In the genomic region with DNA sequence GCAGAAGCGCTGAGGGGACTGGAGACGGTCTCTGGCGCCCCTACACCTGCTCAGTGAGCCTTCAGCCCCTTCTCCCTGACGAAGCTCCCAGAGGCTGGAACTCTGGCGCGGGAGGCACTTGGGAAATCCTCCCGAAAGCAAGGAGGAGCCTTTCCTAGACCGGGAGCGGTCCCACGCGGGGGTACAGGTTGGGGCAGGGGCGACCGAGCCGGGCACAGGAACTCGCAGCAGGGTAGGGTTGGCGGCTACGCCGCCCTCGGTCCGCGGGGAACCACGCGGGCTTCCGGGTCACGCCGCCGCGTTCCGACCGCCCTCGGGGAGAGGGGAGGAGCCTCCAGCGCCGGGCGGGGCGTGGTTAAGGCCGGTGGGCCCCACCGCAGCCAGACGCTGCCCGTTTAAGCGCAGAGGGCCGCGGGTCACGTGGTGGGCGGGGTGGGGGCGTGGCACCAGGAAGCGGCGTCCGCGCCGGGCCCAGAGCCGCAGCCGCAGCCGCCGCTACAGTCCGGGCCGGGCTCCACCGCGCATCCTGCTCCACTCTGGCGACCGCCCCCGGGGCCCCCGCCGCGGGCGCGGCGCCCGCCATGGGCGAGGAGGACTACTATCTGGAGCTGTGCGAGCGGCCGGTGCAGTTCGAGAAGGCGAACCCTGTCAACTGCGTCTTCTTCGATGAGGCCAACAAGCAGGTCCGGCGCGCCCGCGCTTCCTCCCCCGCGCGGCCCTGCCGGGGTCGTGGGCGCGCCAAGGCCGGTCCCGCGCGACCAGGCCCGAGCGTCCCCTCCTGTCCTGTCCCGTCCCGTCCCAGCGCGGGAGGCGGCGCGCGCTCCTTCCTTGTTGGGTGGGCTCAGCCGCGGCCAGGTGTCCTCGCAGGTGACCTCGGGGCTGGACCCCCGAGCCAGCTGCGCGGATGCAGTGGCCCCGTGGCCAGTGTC, we compare ENCODE assay signal across 8 cellular contexts. TPM values are rescaled to one million over a fixed set of nuclear protein-coding genes. Genes with fewer than 3 reads are reported as not detected.
DNase-seq lines count a peak whose midpoint lies in the region; ATAC-seq and TF ChIP-seq lines count a peak whose summit lies in the region.

A gene (plus strand): TSS at position 474 of the 929 bp plus-strand sequence. CDS start 108 bp downstream, at position 582.

- WGBS in psoas muscle, 3 donors, result 0 to 1% (median 1%) methylated on average over 78 to 110 of the region's 110 CpGs
- WGBS in urinary bladder, result under 1% methylated on average over 110 of the region's 110 CpGs

- peak within 1 kb of the TSS; percentile 93 for H3K27ac ChIP-seq in psoas muscle
- H3K27ac ChIP-seq in urinary bladder (ENCODE audit: low read depth), result peak within 1 kb of the TSS; percentile 85

- H3K36me3 ChIP-seq in psoas muscle (ENCODE audit: insufficient read depth in 1 of 2, low read depth in 1 of 2) (peaks cover 0 to 25% of the 10 kb centered on the region in 2 donors), urinary bladder (ENCODE audit: insufficient read depth) (peaks cover 2% of the 10 kb centered on the region)

- H3K27me3 ChIP-seq in psoas muscle (ENCODE audit: insufficient read depth in 3 of 3, low read length in 2 of 3), result no peaks in the 10 kb centered on the region

- H3K4me3 ChIP-seq in psoas muscle, result peak within 1 kb of the TSS; percentile 96
- H3K4me3 ChIP-seq in urinary bladder (ENCODE audit: low read depth, low read length), result peak within 1 kb of the TSS; percentile 98

- intact Hi-C loops in left ventricle myocardium superior (cut with micrococcal nuclease), result no loop called here
- intact Hi-C loops in psoas muscle (cut with DNase I), result loop anchor here (5.0 kb wide), 1 partner anchor 51 kb away; a partner anchor contains a TSS

- peaks cover 40% of the 10 kb centered on the region for H3K4me1 Mint-ChIP-seq in T-helper 17 cell

- H3K9me3 ChIP-seq in T-helper 17 cell (ENCODE audit: control insufficient read depth, low read length, poor library complexity, severe bottlenecking) (no peaks in the 10 kb centered on the region), psoas muscle (no peaks in the 10 kb centered on the region)

- peak within 1 kb of the TSS; percentile 99 for H3K27ac Mint-ChIP-seq in T-helper 17 cell

- TF ChIP-seq CTCF in psoas muscle (IDR thresholded peaks at IDR 0.05), result no peak

- H3K4me1 ChIP-seq in psoas muscle (peaks cover 10% of the 10 kb centered on the region), urinary bladder (ENCODE audit: insufficient read depth) (peaks cover 2% of the 10 kb centered on the region)

- TF ChIP-seq POLR2A in GM15510 (IDR thresholded peaks at IDR 0.05; ENCODE audit: borderline replicate concordance, extremely low read depth, insufficient read length), result peak; percentile 86

- peak within 1 kb of the TSS; percentile 98 for H3K4me3 Mint-ChIP-seq in T-helper 17 cell

- no peaks in the 10 kb centered on the region for H3K27me3 Mint-ChIP-seq in T-helper 17 cell

- peaks cover 8% of the 10 kb centered on the region for H3K36me3 Mint-ChIP-seq in T-helper 17 cell (ENCODE audit: low read depth)

- ATAC-seq in HG02852 (IDR thresholded peaks at IDR 0.05; ENCODE audit: unreplicated experiment) (peak; percentile 77), T-helper 17 cell (peak; percentile 93), left ventricle myocardium superior (peak; percentile 99), psoas muscle (peak; percentile 98 to 99 (median 99))

- peak; percentile 98 for DNase-seq in NCI-H146 (lab: John Stamatoyannopoulos, UW)
- peak; percentile 96 to 97 (median 97) for DNase-seq in T-helper 17 cell
- peak; percentile 65 to 99 (median 91) for DNase-seq in amygdala (lab: John Stamatoyannopoulos, UW)
- peak; percentile 99 for DNase-seq in left ventricle myocardium superior
- DNase-seq in psoas muscle, result peak; percentile 98

RNA-seq across cellular contexts. Expression of the gene that starts here (rescaled TPM):
- total RNA-seq in T-helper 17 cell (10 to 100 TPM; 64.0 to 72.2 TPM), left ventricle myocardium superior (12.6 TPM), psoas muscle (10 to 100 TPM; 13.8 to 20.1 (median 16.4) TPM), urinary bladder (16.8 TPM)
- polyA plus RNA-seq in psoas muscle (10 to 100 TPM; 19.3 to 33.9 (median 20.1) TPM), urinary bladder (24.4 TPM)

Comparison
In these comparisons a context has a peak if more than half of its experiments do, and no peak if none do; other contexts are left out.
1. Peak in every context shown above with its lines: DNase-seq, ATAC-seq, H3K4me3 ChIP-seq and H3K27ac ChIP-seq.